Comparison of ENCODE assay signal across 23 cellular contexts in genomic region chr18:22844643-22845042, GRCh38.
"Had no signal": no experiment of that assay in that cellular context is flagged by ENCODE, and none has a peak within 500 bp of the region (broad histone marks: within the 10 kb centered on the region; RNA-seq: fewer than 3 reads in every experiment).

No MANE protein-coding gene starts in this region.

- ATAC-seq: activated T-cell treated with anti-CD3 and anti-CD28 coated beads, Interleukin-2, amount 50 U/mL, for 4 hours; Right ventricle myocardium inferior; T-cell had no signal

- H3K27ac ChIP-seq: KMS-11, SK-N-MC had no signal

- H3K9ac ChIP-seq: KMS-11 had no signal

- DNase-seq: activated B cell treated with CpG ODN at 0.5 μM for 24 hours; activated CD4-positive, alpha-beta memory T cell treated with anti-CD3 and anti-CD28 coated beads for 36 hours; activated CD4-positive, alpha-beta T cell treated with anti-CD3 and anti-CD28 coated beads for 1 hour; activated CD4-positive, alpha-beta T cell treated with anti-CD3 and anti-CD28 coated beads, Interleukin-2, amount 10 ng/mL, durations not matched to agents 24 days and 14 days; activated CD8-positive, alpha-beta memory T cell treated with anti-CD3 and anti-CD28 coated beads for 24 hours; activated gamma-delta T cell treated with Interleukin-2 at 50 U/mL for 16 hours; activated naive CD4-positive, alpha-beta T cell treated with anti-CD3 and anti-CD28 coated beads, Interleukin-2, amount 10 ng/mL, durations not matched to agents 7 days and 5 days; activated naive CD8-positive, alpha-beta T cell treated with anti-CD3 and anti-CD28 coated beads for 36 hours; activated T-cell treated with anti-CD3 and anti-CD28 coated beads, Interleukin-2, amount 50 U/mL, for 4 hours; central memory CD4-positive, alpha-beta T cell; MG63; NCI-H1105; NCI-H1436; NCI-H187; NCI-H2081; NCI-H446; NCI-H524; T-cell; T-helper 2 cell; T1000 had no signal

- H3K4me3 ChIP-seq: MG63, SK-N-MC had no signal

- H3K4me1 Mint-ChIP-seq: activated naive CD4-positive, alpha-beta T cell treated with anti-CD3 and anti-CD28 coated beads, Interleukin-2, amount 10 ng/mL, durations not matched to agents 7 days and 5 days; T-cell had no signal

- H3K27me3 ChIP-seq: MG63 had no signal

- H3K36me3 Mint-ChIP-seq: activated CD4-positive, alpha-beta memory T cell treated with anti-CD3 and anti-CD28 coated beads for 36 hours; activated naive CD4-positive, alpha-beta T cell treated with anti-CD3 and anti-CD28 coated beads, Interleukin-2, amount 10 ng/mL, durations not matched to agents 7 days and 5 days; activated naive CD8-positive, alpha-beta T cell treated with anti-CD3 and anti-CD28 coated beads for 36 hours; T-cell had no signal

- H3K9me3 Mint-ChIP-seq: activated B cell treated with CpG ODN at 0.5 μM for 24 hours; activated CD4-positive, alpha-beta memory T cell treated with anti-CD3 and anti-CD28 coated beads for 36 hours; activated CD4-positive, alpha-beta T cell treated with anti-CD3 and anti-CD28 coated beads, Interleukin-2, amount 10 ng/mL, durations not matched to agents 24 days and 14 days; activated naive CD4-positive, alpha-beta T cell treated with anti-CD3 and anti-CD28 coated beads, Interleukin-2, amount 10 ng/mL, durations not matched to agents 7 days and 5 days; activated naive CD8-positive, alpha-beta T cell treated with anti-CD3 and anti-CD28 coated beads for 36 hours; activated T-cell treated with anti-CD3 and anti-CD28 coated beads, Interleukin-2, amount 50 U/mL, for 4 hours; T-cell had no signal

- H3K4me3 Mint-ChIP-seq: activated B cell treated with CpG ODN at 0.5 μM for 24 hours; activated CD4-positive, alpha-beta memory T cell treated with anti-CD3 and anti-CD28 coated beads for 36 hours; activated CD4-positive, alpha-beta T cell treated with anti-CD3 and anti-CD28 coated beads, Interleukin-2, amount 10 ng/mL, durations not matched to agents 24 days and 14 days; activated naive CD4-positive, alpha-beta T cell treated with anti-CD3 and anti-CD28 coated beads, Interleukin-2, amount 10 ng/mL, durations not matched to agents 7 days and 5 days; activated naive CD8-positive, alpha-beta T cell treated with anti-CD3 and anti-CD28 coated beads for 36 hours; activated T-cell treated with anti-CD3 and anti-CD28 coated beads, Interleukin-2, amount 50 U/mL, for 4 hours; T-cell had no signal

- H3K4me2 ChIP-seq: KMS-11 had no signal

- H3K36me3 ChIP-seq: MG63 had no signal

- H3K27me3 Mint-ChIP-seq: activated B cell treated with CpG ODN at 0.5 μM for 24 hours; activated naive CD8-positive, alpha-beta T cell treated with anti-CD3 and anti-CD28 coated beads for 36 hours had no signal

- H3K9me3 ChIP-seq: MG63 had no signal

- H3K27ac Mint-ChIP-seq: activated B cell treated with CpG ODN at 0.5 μM for 24 hours; activated CD4-positive, alpha-beta memory T cell treated with anti-CD3 and anti-CD28 coated beads for 36 hours; activated CD4-positive, alpha-beta T cell treated with anti-CD3 and anti-CD28 coated beads, Interleukin-2, amount 10 ng/mL, durations not matched to agents 24 days and 14 days; activated naive CD4-positive, alpha-beta T cell treated with anti-CD3 and anti-CD28 coated beads, Interleukin-2, amount 10 ng/mL, durations not matched to agents 7 days and 5 days; activated naive CD8-positive, alpha-beta T cell treated with anti-CD3 and anti-CD28 coated beads for 36 hours; T-cell had no signal
